In the genomic region with DNA sequence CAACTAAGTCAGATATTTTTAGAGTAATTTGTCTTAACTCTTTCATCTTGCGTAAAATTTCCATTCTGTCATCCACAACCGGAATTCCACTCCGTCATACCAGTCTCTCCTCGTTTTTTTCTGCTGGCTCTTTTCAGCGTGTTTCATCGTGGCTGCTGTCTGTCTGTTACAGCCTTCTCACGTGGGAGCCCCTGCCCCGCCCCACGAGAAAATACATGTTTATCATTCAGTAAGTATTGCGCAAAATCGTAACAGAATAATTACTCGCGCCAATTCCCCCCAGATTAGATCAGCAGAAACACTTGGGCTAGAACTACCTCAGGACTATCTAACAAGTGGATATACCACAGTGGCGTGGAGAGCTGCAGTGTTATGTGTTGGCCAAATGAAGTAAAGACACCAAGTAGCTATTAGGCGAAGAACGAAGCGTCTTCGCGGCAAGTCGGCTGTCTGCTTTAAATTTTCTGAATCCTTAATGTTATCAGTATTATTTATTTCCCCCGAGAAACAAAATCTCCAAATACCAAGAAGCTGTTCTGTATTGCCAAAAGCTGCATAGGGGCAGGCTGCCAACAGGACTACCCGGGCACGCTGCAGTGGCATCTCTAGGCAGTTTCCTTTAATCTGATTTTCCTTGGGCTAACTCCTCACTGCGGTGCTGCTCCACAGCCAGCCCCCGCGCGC, we compare ENCODE assay signal across 8 cellular contexts. TPM values are rescaled to one million over a fixed set of nuclear protein-coding genes. Genes with fewer than 3 reads are reported as not detected.
DNase-seq lines count a peak whose midpoint lies in the region; ATAC-seq and TF ChIP-seq lines count a peak whose summit lies in the region.

No MANE protein-coding gene starts in this region.

- peak overlapping the region; percentile 76 for H3K4me3 ChIP-seq in GM12864 (ENCODE audit: low read depth, low read length)
- H3K4me3 ChIP-seq in neuron (ENCODE audit: low read length): peak overlapping the region; percentile 89
- H3K4me3 ChIP-seq in transverse colon: peak overlapping the region; percentile 80 to 91 (median 82)

- peak overlapping the region; percentile 85 for H2AFZ ChIP-seq in neuron (ENCODE audit: low read depth, low read length)

- H3K9me3 Mint-ChIP-seq in activated T-cell treated with anti-CD3 and anti-CD28 coated beads, Interleukin-2, amount 50 U/mL, for 72 hours: no peaks in the 10 kb centered on the region

- intact Hi-C loops in transverse colon (cut with DNase I; ENCODE audit: low total_unique reads): loop anchor here (5.0 kb wide), 1 partner anchor 61 kb away; a partner anchor contains a TSS

- H3K27me3 Mint-ChIP-seq in activated T-cell treated with anti-CD3 and anti-CD28 coated beads, Interleukin-2, amount 50 U/mL, for 72 hours (ENCODE audit: low read depth): no peaks in the 10 kb centered on the region

- peaks cover 35% of the 10 kb centered on the region for H3K4me1 Mint-ChIP-seq in activated T-cell treated with anti-CD3 and anti-CD28 coated beads, Interleukin-2, amount 50 U/mL, for 72 hours (ENCODE audit: low read depth)

- WGBS in transverse colon (ENCODE audit: low coverage in 1 of 2), 2 donors: 0 to 3% methylated on average over 7 to 27 of the region's 27 CpGs

- TF ChIP-seq CTCF in GM12864 (IDR thresholded peaks at IDR 0.05; ENCODE audit: low read depth, low read length, missing control alignments) (no peak), transverse colon (IDR thresholded peaks at IDR 0.05) (peak in 1 of 5 experiments; percentile 16)

- H3K27me3 ChIP-seq in neuron (ENCODE audit: insufficient read depth, low read length) (no peaks in the 10 kb centered on the region), transverse colon (no peaks in the 10 kb centered on the region)

- H3K36me3 Mint-ChIP-seq in activated T-cell treated with anti-CD3 and anti-CD28 coated beads, Interleukin-2, amount 50 U/mL, for 72 hours (ENCODE audit: insufficient read depth in 2 of 2): no peaks in the 10 kb centered on the region

- H3K27ac Mint-ChIP-seq in activated T-cell treated with anti-CD3 and anti-CD28 coated beads, Interleukin-2, amount 50 U/mL, for 72 hours: peak overlapping the region; percentile 31

- no peak for TF ChIP-seq EP300 in transverse colon (IDR thresholded peaks at IDR 0.05; ENCODE audit: low read depth)

- ATAC-seq in HG02759 (IDR thresholded peaks at IDR 0.05; ENCODE audit: unreplicated experiment): peak; percentile 4
- peak in 1 of 2 donors; percentile 11 for ATAC-seq in activated T-cell treated with anti-CD3 and anti-CD28 coated beads, Interleukin-2, amount 50 U/mL, for 72 hours (replicated peaks in 1 of 2)

- H3K4me1 ChIP-seq in neuron (ENCODE audit: insufficient read depth, low read length): peaks cover 23% of the 10 kb centered on the region
- peaks cover 11 to 31% (median 14%) of the 10 kb centered on the region in 4 donors for H3K4me1 ChIP-seq in transverse colon

- in situ Hi-C loops in transverse colon (cut with MboI; ENCODE audit: low pct_ligation_motif_present in 1 of 4, low pct_unique_long_range_greater_than_20kb in 1 of 4, low sequenced_read_pairs in 3 of 4) (no loop called here), ACHN (cut with HindIII; ENCODE audit: low pct_ligation_motif_present, low pct_unique_long_range_greater_than_20kb, low sequenced_read_pairs) (no loop called here)

- H3K9me3 ChIP-seq in neuron (ENCODE audit: low read length): no peaks in the 10 kb centered on the region
- H3K9me3 ChIP-seq in transverse colon: no peaks in the 10 kb centered on the region

- H3K27ac ChIP-seq in transverse colon: peak overlapping the region; percentile 91 to 98 (median 95)

- no peak for DNase-seq in GM12864 (ENCODE audit: low read depth)
- DNase-seq in NCI-H774 (lab: John Stamatoyannopoulos, UW): peak; percentile 8
- peak; percentile 38 to 39 for DNase-seq in activated T-cell treated with anti-CD3 and anti-CD28 coated beads, Interleukin-2, amount 50 U/mL, for 72 hours
- peak; percentile 81 for DNase-seq in fibroblast of peridontal ligament (ENCODE audit: extremely low read depth)
- peak; percentile 57 for DNase-seq in transverse colon
- no peak for DNase-seq in ACHN

- peak overlapping the region; percentile 86 to 97 for H3K4me3 Mint-ChIP-seq in activated T-cell treated with anti-CD3 and anti-CD28 coated beads, Interleukin-2, amount 50 U/mL, for 72 hours

- no peaks in the 10 kb centered on the region for H3K36me3 ChIP-seq in neuron (ENCODE audit: insufficient read depth, low read length)
- H3K36me3 ChIP-seq in transverse colon: no peaks in the 10 kb centered on the region

- TF ChIP-seq POLR2A in transverse colon (IDR thresholded peaks at IDR 0.05): no peak

RNA-seq across cellular contexts. Expression of a gene that starts 0.6 kb away (rescaled TPM):
- 10 to 100 TPM; 29.4 to 29.6 TPM for total RNA-seq in activated T-cell treated with anti-CD3 and anti-CD28 coated beads, Interleukin-2, amount 50 U/mL, for 72 hours
- 10 to 100 TPM in 3 of 4 donors, 1 to 10 TPM in 1; 7.8 to 41.2 (median 32.0) TPM for total RNA-seq in transverse colon

Comparison
In these comparisons a context has a peak if more than half of its experiments do, and no peak if none do; other contexts are left out.
1. DNase-seq: peak in NCI-H774 (single experiment), activated T-cell treated with anti-CD3 and anti-CD28 coated beads, Interleukin-2, amount 50 U/mL, for 72 hours (2 of 2), fibroblast of peridontal ligament (single experiment) and transverse colon (single experiment); none in GM12864 (single experiment) and ACHN (single experiment).
2. Peak in every context shown above with its lines, with median percentiles within 50 percentile points of each other: H3K4me3 ChIP-seq.